In genomic region chr3:101061312-101061711, GRCh38 we compare ENCODE assay signal across 30 cellular contexts.
"Had no signal": no experiment of that assay in that cellular context is flagged by ENCODE, and none has a peak within 500 bp of the region (broad histone marks: within the 10 kb centered on the region; RNA-seq: fewer than 3 reads in every experiment).

No MANE protein-coding gene starts in this region.

- H3K27ac ChIP-seq: ascending aorta, epithelial cell of prostate, esophagus squamous epithelium, parathyroid adenoma, right atrium auricular region, uterus had no signal

- H3K4me2 ChIP-seq: smooth muscle cell had no signal

- H3K27ac Mint-ChIP-seq: activated CD4-positive, alpha-beta memory T cell treated with anti-CD3 and anti-CD28 coated beads, Interleukin-2, amount 10 ng/mL, durations not matched to agents 7 days and 5 days; activated CD4-positive, alpha-beta T cell treated with anti-CD3 and anti-CD28 coated beads, Interleukin-2, amount 10 ng/mL, durations not matched to agents 7 days and 5 days; activated naive CD4-positive, alpha-beta T cell treated with anti-CD3 and anti-CD28 coated beads, Interleukin-2, amount 10 ng/mL, durations not matched to agents 7 days and 5 days; activated naive CD8-positive, alpha-beta T cell treated with anti-CD3 and anti-CD28 coated beads, Interleukin-2, amount 10 ng/mL, durations not matched to agents 7 days and 5 days; activated T-cell treated with anti-CD3 and anti-CD28 coated beads, Interleukin-2, amount 50 U/mL, for 24 hours; brain; dendritic cell treated with granulocyte-macrophage colony-stimulating factor and Interleukin-4, amounts not matched to agents 40 ng/mL and 50 ng/mL, for 4 days; memory B cell; naive thymus-derived CD4-positive, alpha-beta T cell; stimulated activated memory B cell treated with anti-CD40 and anti-IgM and Interleukin-4, amounts not matched to agents 10 μg/mL and 1 μg/mL and 100 μg/mL, for 72 hours; type B pancreatic cell had no signal

- H3K27me3 ChIP-seq: ascending aorta, esophagus squamous epithelium, right atrium auricular region, uterus had no signal

- DNase-seq: activated CD4-positive, alpha-beta memory T cell treated with anti-CD3 and anti-CD28 coated beads, Interleukin-2, amount 10 ng/mL, durations not matched to agents 7 days and 5 days; activated CD4-positive, alpha-beta T cell treated with anti-CD3 and anti-CD28 coated beads, Interleukin-2, amount 10 ng/mL, durations not matched to agents 7 days and 5 days; activated CD4-positive, CD25-positive, alpha-beta regulatory T cell treated with anti-CD3 and anti-CD28 coated beads, Interleukin-2, amount 50 U/mL, for 72 hours; activated CD8-positive, alpha-beta memory T cell treated with anti-CD3 and anti-CD28 coated beads, Interleukin-2, amount 50 U/mL, for 48 hours; activated gamma-delta T cell; activated naive CD4-positive, alpha-beta T cell treated with anti-CD3 and anti-CD28 coated beads, Interleukin-2, amount 10 ng/mL, durations not matched to agents 7 days and 5 days; activated naive CD8-positive, alpha-beta T cell treated with anti-CD3 and anti-CD28 coated beads, Interleukin-2, amount 10 ng/mL, durations not matched to agents 7 days and 5 days; activated T-cell treated with anti-CD3 and anti-CD28 coated beads, Interleukin-2, amount 50 U/mL, for 24 hours; caudate nucleus; esophagus squamous epithelium; islet precursor cell; midbrain; naive thymus-derived CD4-positive, alpha-beta T cell; stimulated activated CD4-positive, alpha-beta T cell treated with anti-CD3 and anti-CD28 coated beads, Interleukin-1b, Interleukin-23, amount 100 ng/mL, for 48 hours; stimulated activated CD4-positive, alpha-beta T cell treated with anti-CD3 and anti-CD28 coated beads, Interleukin-4, amount 100 ng/mL, for 4 hours; stimulated activated CD8-positive, alpha-beta memory T cell treated with anti-CD3 and anti-CD28 coated beads, Interleukin-4, amount 100 ng/mL, for 48 hours; stimulated activated naive CD8-positive, alpha-beta T cell treated with anti-CD3 and anti-CD28 coated beads, Interleukin-15, amount 100 ng/mL, for 72 hours; substantia nigra; T-helper 2 cell; uterus had no signal

- H3K4me3 Mint-ChIP-seq: activated CD4-positive, alpha-beta memory T cell treated with anti-CD3 and anti-CD28 coated beads, Interleukin-2, amount 10 ng/mL, durations not matched to agents 7 days and 5 days; activated CD4-positive, alpha-beta T cell treated with anti-CD3 and anti-CD28 coated beads, Interleukin-2, amount 10 ng/mL, durations not matched to agents 7 days and 5 days; activated naive CD4-positive, alpha-beta T cell treated with anti-CD3 and anti-CD28 coated beads, Interleukin-2, amount 10 ng/mL, durations not matched to agents 7 days and 5 days; activated naive CD8-positive, alpha-beta T cell treated with anti-CD3 and anti-CD28 coated beads, Interleukin-2, amount 10 ng/mL, durations not matched to agents 7 days and 5 days; activated T-cell treated with anti-CD3 and anti-CD28 coated beads, Interleukin-2, amount 50 U/mL, for 24 hours; brain; dendritic cell treated with granulocyte-macrophage colony-stimulating factor and Interleukin-4, amounts not matched to agents 40 ng/mL and 50 ng/mL, for 4 days; memory B cell; naive thymus-derived CD4-positive, alpha-beta T cell; stimulated activated memory B cell treated with anti-CD40 and anti-IgM and Interleukin-4, amounts not matched to agents 10 μg/mL and 1 μg/mL and 100 μg/mL, for 72 hours; stimulated activated naive CD8-positive, alpha-beta T cell treated with anti-CD3 and anti-CD28 coated beads, Interleukin-15, amount 100 ng/mL, for 72 hours; type B pancreatic cell had no signal

- H3K4me1 ChIP-seq: parathyroid adenoma had no signal

- ATAC-seq: naive thymus-derived CD4-positive, alpha-beta T cell; stimulated activated memory B cell treated with anti-CD40 and anti-IgM and Interleukin-4, amounts not matched to agents 10 μg/mL and 1 μg/mL and 100 μg/mL, for 72 hours; stimulated activated naive CD8-positive, alpha-beta T cell treated with anti-CD3 and anti-CD28 coated beads, Interleukin-15, amount 100 ng/mL, for 72 hours had no signal

- H3K4me3 ChIP-seq: ascending aorta, esophagus squamous epithelium, right atrium auricular region, smooth muscle cell, uterus had no signal

- H3K9ac ChIP-seq: parathyroid adenoma had no signal

- H3K27me3 Mint-ChIP-seq: brain; dendritic cell treated with granulocyte-macrophage colony-stimulating factor and Interleukin-4, amounts not matched to agents 40 ng/mL and 50 ng/mL, for 4 days; type B pancreatic cell had no signal

- H2AFZ ChIP-seq: parathyroid adenoma had no signal

- H3K4me1 Mint-ChIP-seq: activated CD4-positive, alpha-beta memory T cell treated with anti-CD3 and anti-CD28 coated beads, Interleukin-2, amount 10 ng/mL, durations not matched to agents 7 days and 5 days; activated CD4-positive, alpha-beta T cell treated with anti-CD3 and anti-CD28 coated beads, Interleukin-2, amount 10 ng/mL, durations not matched to agents 7 days and 5 days; activated naive CD4-positive, alpha-beta T cell treated with anti-CD3 and anti-CD28 coated beads, Interleukin-2, amount 10 ng/mL, durations not matched to agents 7 days and 5 days; activated naive CD8-positive, alpha-beta T cell treated with anti-CD3 and anti-CD28 coated beads, Interleukin-2, amount 10 ng/mL, durations not matched to agents 7 days and 5 days; brain; memory B cell; naive thymus-derived CD4-positive, alpha-beta T cell; stimulated activated memory B cell treated with anti-CD40 and anti-IgM and Interleukin-4, amounts not matched to agents 10 μg/mL and 1 μg/mL and 100 μg/mL, for 72 hours; stimulated activated naive CD8-positive, alpha-beta T cell treated with anti-CD3 and anti-CD28 coated beads, Interleukin-15, amount 100 ng/mL, for 72 hours had no signal

- H3K36me3 ChIP-seq: ascending aorta, esophagus squamous epithelium, right atrium auricular region, uterus had no signal

- H3K36me3 Mint-ChIP-seq: activated naive CD4-positive, alpha-beta T cell treated with anti-CD3 and anti-CD28 coated beads, Interleukin-2, amount 10 ng/mL, durations not matched to agents 7 days and 5 days; activated naive CD8-positive, alpha-beta T cell treated with anti-CD3 and anti-CD28 coated beads, Interleukin-2, amount 10 ng/mL, durations not matched to agents 7 days and 5 days; brain; memory B cell; stimulated activated memory B cell treated with anti-CD40 and anti-IgM and Interleukin-4, amounts not matched to agents 10 μg/mL and 1 μg/mL and 100 μg/mL, for 72 hours; type B pancreatic cell had no signal

- H3K79me2 ChIP-seq: parathyroid adenoma had no signal
